10 cellular contexts compared by ENCODE assay signal in the genomic region with DNA sequence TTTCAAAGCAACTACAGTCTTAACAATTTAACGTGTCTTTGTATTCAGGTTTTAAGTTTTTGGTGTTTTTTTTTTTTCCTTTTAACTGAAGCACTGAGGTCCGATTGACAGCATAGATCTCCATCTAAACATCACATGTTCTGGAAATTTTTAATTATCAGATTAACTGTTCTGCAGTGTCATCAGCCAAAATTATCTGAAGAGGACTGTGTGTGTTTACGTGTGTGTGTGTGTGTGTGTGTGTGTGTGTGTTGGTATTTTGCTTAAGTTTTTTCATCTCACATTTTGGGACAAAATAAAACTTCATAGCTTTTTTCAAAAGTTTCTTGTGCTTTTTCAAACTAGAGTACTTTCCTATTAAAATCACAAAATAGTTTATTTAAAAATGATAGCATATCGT. TPM values are rescaled to one million over a fixed set of nuclear protein-coding genes. Genes with fewer than 3 reads are reported as not detected.
A peak's percentile ranks its signal among the peaks of the same experiment; 100 is the strongest.
DNase-seq lines count a peak whose midpoint lies in the region; ATAC-seq, FAIRE-seq and TF ChIP-seq lines count a peak whose summit lies in the region.
"Had no signal": no experiment of that assay in that cellular context is flagged by ENCODE, and none has a peak within 500 bp of the region (broad histone marks: within the 10 kb centered on the region; RNA-seq: fewer than 3 reads in every experiment).

No MANE protein-coding gene starts in this region.

- peak overlapping the region; percentile 69 for H3K4me2 ChIP-seq in GM12878 (ENCODE audit: control insufficient read depth, insufficient read depth)

- DNase-seq in heart right ventricle, result no peak
- no peak for DNase-seq in Right ventricle myocardium inferior (ENCODE audit: missing footprints)
- DNase-seq in GM12878 (ENCODE audit: low read depth, low spot score), result no peak
- no peak for DNase-seq in aorta
- DNase-seq in amygdala (lab: John Stamatoyannopoulos, UW), result no peak
- no peak for DNase-seq in activated CD8-positive, alpha-beta memory T cell treated with anti-CD3 and anti-CD28 coated beads for 24 hours
- no peak for DNase-seq in NCI-H146 (lab: John Stamatoyannopoulos, UW)
- DNase-seq: T1000 had no signal

- no peak for ATAC-seq in heart right ventricle
- no peak for ATAC-seq in Right ventricle myocardium inferior
- no peak for ATAC-seq in GM12878
- no peak for ATAC-seq in aorta (ENCODE audit: low FRiP score)

- peaks cover 53% of the 10 kb centered on the region for H3K79me2 ChIP-seq in GM12878 (ENCODE audit: control insufficient read depth, insufficient read depth, low read length)

- no peaks in the 10 kb centered on the region for H3K27me3 ChIP-seq in heart right ventricle
- no peaks in the 10 kb centered on the region for H3K27me3 ChIP-seq in GM12878 (replicated peaks in 1 of 2; ENCODE audit: control insufficient read depth in 2 of 2, insufficient read depth in 2 of 2, low read length in 1 of 2)
- H3K27me3 ChIP-seq in aorta (ENCODE audit: control insufficient read depth in 1 of 2, insufficient read depth in 2 of 2, low read length in 1 of 2), result no peaks in the 10 kb centered on the region

- no peaks in the 10 kb centered on the region for H4K20me1 ChIP-seq in GM12878 (ENCODE audit: control insufficient read depth, insufficient read depth)

- no peak overlapping the region for H2AFZ ChIP-seq in GM12878 (ENCODE audit: control insufficient read depth, low read depth, low read length)

- no peak for TF ChIP-seq CTCF in heart right ventricle (IDR thresholded peaks at IDR 0.05)
- TF ChIP-seq CTCF in GM12878 (IDR thresholded peaks at IDR 0.05 in 2 of 3, conservative IDR thresholded peaks at IDR 0.05 in 1 of 3; ENCODE audit: control insufficient read depth in 2 of 3, extremely low read depth in 1 of 3, insufficient read depth in 1 of 3, low read depth in 3 of 3, low read length in 3 of 3), result no peak

- CTCF ChIA-PET in GM12878 (lab: Yijun Ruan, JAX), result interaction anchor here (0.7 to 3.8 kb wide), 8 partner anchors 10 to 181 kb away, joined by 3 to 31 read pairs (median 4); no protein-coding TSS in a partner anchor

- RAD21 ChIA-PET in GM12878 (lab: Charles Lee; ENCODE audit: unreplicated experiment), result interaction anchor here (0.8 to 4.5 kb wide), 10 partner anchors 17 to 413 kb away, joined by 3 to 38 read pairs (median 6); partner anchors contain the start of genes ACTL6A and ZMAT3

- peak overlapping the region; percentile 87 for H3K9ac ChIP-seq in GM12878 (ENCODE audit: control insufficient read depth, insufficient read depth, low read length)

- no peak for TF ChIP-seq RAD21 in GM12878 (IDR thresholded peaks at IDR 0.05; ENCODE audit: insufficient read depth, low read depth, low read length)

- in situ Hi-C loops in GM12878 (cut with MboI), result loop anchor here (5.0 kb wide), 1 partner anchor 167 kb away; no protein-coding TSS in a partner anchor

- BruUV-seq in GM12878 (replicated peaks; lab: Mats Ljungman, UMichigan), result no TSS peak

- SMC1A ChIA-PET in GM12878 (lab: Charles Lee; ENCODE audit: uncharacterized antibody, unreplicated experiment), result interaction anchor here (0.6 to 5.7 kb wide), 14 partner anchors 9 to 171 kb away, joined by 3 to 33 read pairs (median 8); no protein-coding TSS in a partner anchor

- H3K36me3 ChIP-seq in heart right ventricle (no peaks in the 10 kb centered on the region), GM12878 (ENCODE audit: control insufficient read depth in 2 of 2, insufficient read depth in 2 of 2, low read length in 1 of 2) (no peaks in the 10 kb centered on the region), mesodermal cell (ENCODE audit: control insufficient read depth, insufficient read depth, low read length) (no peaks in the 10 kb centered on the region), aorta (ENCODE audit: control insufficient read depth in 1 of 2, insufficient read depth in 2 of 2, low read length in 1 of 2) (no peaks in the 10 kb centered on the region)

- no peak for TF ChIP-seq EP300 in GM12878 (IDR thresholded peaks at IDR 0.05; ENCODE audit: borderline replicate concordance in 1 of 2, control insufficient read depth in 1 of 2, low read depth in 2 of 2, low read length in 2 of 2)

- H3K9me3 ChIP-seq in heart right ventricle (no peaks in the 10 kb centered on the region), GM12878 (replicated peaks; ENCODE audit: control insufficient read depth, insufficient read depth, low read length) (no peaks in the 10 kb centered on the region; the same call in 2 of the 3 replicates), mesodermal cell (ENCODE audit: control insufficient read depth, low read length) (no peaks in the 10 kb centered on the region), aorta (ENCODE audit: control insufficient read depth, low read length) (no peaks in the 10 kb centered on the region)

- FAIRE-seq in GM12878 (lab: Jason Lieb, UNC), result no peak
- FAIRE-seq: G401.6 had no signal

- POLR2A ChIA-PET in GM12878 (lab: Charles Lee), result interaction anchor here (0.6 to 4.9 kb wide), 4 partner anchors 80 to 199 kb away, joined by 3 to 28 read pairs (median 6); partner anchors contain the start of gene ZMAT3

- intact Hi-C loops in heart right ventricle (cut with DNase I) (loop anchor here in 9 of 10 donors (2.0 to 10.0 kb wide), 13 partner anchors 32 to 407 kb away; partner anchors contain the start of genes ZNF639 (in 3 of the 9) and ZMAT3 (in 1 of the 9)), Right ventricle myocardium inferior (cut with DNase I) (loop anchor here (5.0 kb wide), 3 partner anchors 32 to 78 kb away; partner anchors contain the start of gene ZMAT3), GM12878 (cut with micrococcal nuclease; ENCODE audit: unreplicated experiment) (loop anchor here (1.0 to 5.0 kb wide), 7 partner anchors 43 to 135 kb away; partner anchors contain the start of gene ZMAT3), aorta (cut with DNase I) (loop anchor here (2.0 to 5.0 kb wide), 4 partner anchors 32 to 172 kb away; partner anchors contain the start of gene ZNF639 (in 1 of the 2))

- H3K4me1 ChIP-seq in heart right ventricle (peaks cover 2 to 41% (median 36%) of the 10 kb centered on the region in 9 donors), GM12878 (ENCODE audit: control insufficient read depth, insufficient read depth, low read length) (peaks cover 5% of the 10 kb centered on the region; the same call in 1 of the 2 replicates), mesodermal cell (ENCODE audit: control insufficient read depth, insufficient read depth, low read length, poor library complexity, severe bottlenecking) (peaks cover 8% of the 10 kb centered on the region), aorta (ENCODE audit: control insufficient read depth in 1 of 2, insufficient read depth in 2 of 2, low read length in 2 of 2) (peaks cover 0 to 7% of the 10 kb centered on the region in 2 donors)

- H3K4me3 ChIP-seq in heart right ventricle (peak overlapping the region; percentile 75 to 97 (median 88)), GM12878 (peak overlapping the region; percentile 82), mesodermal cell (ENCODE audit: extremely low read depth, insufficient read depth, low read length, poor library complexity, severe bottlenecking) (peak overlapping the region; percentile 90), aorta (ENCODE audit: low read length in 2 of 2) (peak overlapping the region; percentile 94 to 100)

- TF ChIP-seq POLR2A in GM12878 (IDR thresholded peaks at IDR 0.05; ENCODE audit: low read depth, low read length), result no peak

- H3K27ac ChIP-seq in heart right ventricle (peak overlapping the region in 9 of 10 donors; percentile 94 to 99 (median 98)), GM12878 (ENCODE audit: control insufficient read depth, insufficient read depth) (peak overlapping the region; percentile 63), mesodermal cell (ENCODE audit: low read depth, low read length, severe bottlenecking) (peak overlapping the region; percentile 16), aorta (ENCODE audit: low read depth in 1 of 2, low read length in 2 of 2) (no peak overlapping the region)

- WGBS in heart right ventricle, 2 donors, result 22 to 25% methylated on average over 4 of the region's 4 CpGs
- WGBS in GM12878 (ENCODE audit: insufficient coverage, insufficient replicate concordance, low lambda C conversion rate, missing lambda C conversion rate), result 18% methylated on average over 4 of the region's 4 CpGs
- no CpG with 5 or more reads among the region's 4 CpGs for WGBS in mesodermal cell (ENCODE audit: insufficient coverage in 2 of 2), 2 experiments
- 23 to 24% methylated on average over 4 of the region's 4 CpGs for WGBS in aorta, 2 donors

TF ChIP-seq in GM12878, 131 proteins besides CTCF, POLR2A, EP300 and RAD21 (continues in another document):
- TF ChIP-seq EZH2 (IDR thresholded peaks at IDR 0.05; ENCODE audit: borderline replicate concordance, control insufficient read depth, low read depth, low read length) (no peak), ZNF384 (IDR thresholded peaks at IDR 0.05; ENCODE audit: borderline replicate concordance, low read depth, low read length) (no peak), SUZ12 (IDR thresholded peaks at IDR 0.05; ENCODE audit: unreplicated experiment) (no peak)

RNA-seq across cellular contexts. Expression of gene PIK3CA, which starts 1.8 kb away (rescaled TPM):
- total RNA-seq in heart right ventricle, result 10 to 100 TPM; 17.5 to 35.3 (median 24.4) TPM
- 1 to 10 TPM; 4.0 to 4.1 TPM for polyA plus RNA-seq in heart right ventricle
- total RNA-seq in Right ventricle myocardium inferior, result 21.1 TPM
- total RNA-seq in GM12878 (2013; cell fraction: nucleolus; rRNA removed), result 36.3 and 42.4 TPM in 2 replicates
- 10.8 and 13.9 TPM in 2 replicates for total RNA-seq in GM12878 (2014; rRNA removed)
- total RNA-seq in GM12878 (2014; rRNA removed; fragmentation: Illumina TruSeq; extraction: Trizol), result 18.6 and 18.7 TPM in 2 replicates
- total RNA-seq in GM12878 (2021), result 16.9 and 17.4 TPM in 2 replicates
- 8.2 TPM for polyA plus RNA-seq in GM12878 (2011; ENCODE audit: low read depth)
- 15.7 and 28.9 TPM in 2 replicates for polyA plus RNA-seq in GM12878 (2011; rRNA removed)
- polyA plus RNA-seq in GM12878 (2011; cell fraction: cytosol; rRNA removed), result 3.8 and 5.9 TPM in 2 replicates
- polyA plus RNA-seq in GM12878 (2011; cell fraction: nucleus; rRNA removed), result 9.5 and 12.6 TPM in 2 replicates
- 7.3 and 12.3 TPM in 2 replicates for polyA plus RNA-seq in GM12878 (2012)
- 13.3 and 15.3 TPM in 2 replicates for polyA plus RNA-seq in GM12878 (2014; fragmentation: Illumina TruSeq; extraction: Trizol)
- 1 to 10 TPM; 3.0 to 4.1 TPM for polyA plus RNA-seq in GM12878 (2014; fragmentation: Nextera tagmentation; extraction: Ambion mirVana)
- polyA plus RNA-seq in GM12878 (2014; rRNA removed), result 6.7 and 7.0 TPM in 2 replicates
- polyA plus RNA-seq in GM12878 (2016; fragmentation: Nextera tagmentation; extraction: Ambion mirVana), result 1 to 10 TPM; 3.5 to 7.2 TPM
- polyA minus RNA-seq in GM12878 (2011; rRNA and poly(A)+ RNA removed), result 17.2 and 30.1 TPM in 2 replicates
- polyA minus RNA-seq in GM12878 (2011; cell fraction: cytosol; rRNA and poly(A)+ RNA removed), result 9.1 and 10.8 TPM in 2 replicates
- polyA minus RNA-seq in GM12878 (2011; cell fraction: nucleus; rRNA and poly(A)+ RNA removed), result 10.5 and 12.6 TPM in 2 replicates
- 16.7 TPM for polyA plus RNA-seq in mesodermal cell (2013, experiment 1 of 2)
- 17.1 TPM for polyA plus RNA-seq in mesodermal cell (2013, experiment 2 of 2)
- 10 to 100 TPM; 37.6 to 39.1 TPM for total RNA-seq in aorta
- 10 to 100 TPM in 1 of 2 donors, 1 to 10 TPM in 1; 7.6 to 13.9 TPM for polyA plus RNA-seq in aorta

Comparison
In these comparisons a context has a peak if more than half of its experiments do, and no peak if none do; other contexts are left out.
1. H3K27ac ChIP-seq: peak in heart right ventricle (9 of 10), GM12878 (single experiment) and mesodermal cell (single experiment); none in aorta (0 of 2).
2. Peak in every context shown above with its lines, with median percentiles within 50 percentile points of each other: H3K4me3 ChIP-seq.